In the genomic region with DNA sequence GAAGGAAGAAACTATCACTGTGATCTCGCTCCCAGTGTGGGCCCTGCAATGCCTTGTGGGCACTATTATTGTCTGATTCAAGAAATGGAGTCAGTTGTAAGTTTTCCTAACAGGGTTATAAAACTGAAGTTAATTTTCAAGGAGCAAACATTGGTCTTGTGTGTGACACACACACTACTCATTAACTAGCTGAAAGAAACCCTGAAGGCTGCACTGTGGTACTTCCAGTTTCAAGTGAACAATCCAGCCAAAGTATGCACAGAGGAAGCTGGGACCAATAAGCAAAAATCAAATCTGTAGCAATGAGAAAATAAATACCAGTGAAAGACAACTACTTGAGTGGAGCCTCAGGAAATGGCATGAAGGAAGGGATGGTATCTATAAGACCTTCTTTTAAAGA, we compare ENCODE assay signal across 29 cellular contexts.
DNase-seq lines count a peak whose midpoint lies in the region; ATAC-seq, FAIRE-seq and TF ChIP-seq lines count a peak whose summit lies in the region.
"Had no signal": no experiment of that assay in that cellular context is flagged by ENCODE, and none has a peak within 500 bp of the region (broad histone marks: within the 10 kb centered on the region; RNA-seq: fewer than 3 reads in every experiment).

No MANE protein-coding gene starts in this region.

- H3K79me1 ChIP-seq in mesenchymal stem cell (replicated peaks; ENCODE audit: low read length, poor library complexity, severe bottlenecking), result no peaks in the 10 kb centered on the region

- H3K23ac ChIP-seq in mesenchymal stem cell (ENCODE audit: low read length in 2 of 2), result no peak overlapping the region

- H3K4me3 ChIP-seq in epithelial cell of proximal tubule (ENCODE audit: low read depth, low read length) (no peak overlapping the region), mesenchymal stem cell (ENCODE audit: insufficient read depth in 1 of 2, low read depth in 1 of 2, low read length in 2 of 2) (no peak overlapping the region)
- H3K4me3 ChIP-seq: A549, GM23338, PC-9 had no signal

- no peak overlapping the region for H3K14ac ChIP-seq in mesenchymal stem cell (ENCODE audit: low read length in 2 of 2)

- no peaks in the 10 kb centered on the region for H3K36me3 ChIP-seq in mesenchymal stem cell (ENCODE audit: control insufficient read depth in 1 of 2, insufficient read depth in 2 of 2, low read depth in 1 of 2, low read length in 2 of 2)

- no peaks in the 10 kb centered on the region for H3K36me3 Mint-ChIP-seq in nephron progenitor cell (ENCODE audit: low read depth)
- H3K36me3 Mint-ChIP-seq: CD8-positive, alpha-beta T cell had no signal

- DNase-seq in RCC 7860 (ENCODE audit: low spot score) (peak; percentile 33), epithelial cell of proximal tubule (ENCODE audit: low read depth) (peak; percentile 46), mesenchymal stem cell (no peak), DMS79 treated with DMSO at 0.1 percent for 48 hours (lab: John Stamatoyannopoulos, UW) (no peak), iPS-NIHi11 (ENCODE audit: low spot score) (no peak), nephron progenitor cell (no peak), LoVo (ENCODE audit: low spot score) (no peak)
- DNase-seq: C1 segment of cervical spinal cord; Caco-2; CD8-positive, alpha-beta T cell; DMS 273 treated with DMSO at 0.1 percent for 48 hours; DND-41; H9; IMR-90; KG1; NCI-H1048; NCI-H1417 treated with DMSO at 0.1 percent for 48 hours; NCI-H1694 treated with DMSO at 0.1 percent for 48 hours; NCI-H2081; NCI-H345; NCI-H524; NCI-H748 treated with DMSO at 0.1 percent for 48 hours; PC-9; SHP77 treated with DMSO at 0.1 percent for 48 hours; T-helper 1 cell had no signal

- peaks cover 3% of the 10 kb centered on the region for H3K27me3 Mint-ChIP-seq in nephron progenitor cell (ENCODE audit: low read depth, poor library complexity)

- peak overlapping the region; percentile 56 for H3K27ac ChIP-seq in mesenchymal stem cell (ENCODE audit: low read length, poor library complexity, severe bottlenecking)
- H3K27ac ChIP-seq: A549, PC-9, RWPE1 had no signal

- 100% methylated on average over 1 of the region's 1 CpG for WGBS in mesenchymal stem cell

- no peak overlapping the region for H3K4me2 ChIP-seq in mesenchymal stem cell (ENCODE audit: low read length, poor library complexity, severe bottlenecking)
- H3K4me2 ChIP-seq: A549, GM23338, PC-9 had no signal

- no peak overlapping the region for H3K4me3 Mint-ChIP-seq in nephron progenitor cell
- H3K4me3 Mint-ChIP-seq: CD8-positive, alpha-beta T cell; GM23338; H9 had no signal

- H3K4ac ChIP-seq in mesenchymal stem cell (ENCODE audit: low read depth in 1 of 2, low read length in 2 of 2), result no peak overlapping the region

- H3K18ac ChIP-seq in mesenchymal stem cell (ENCODE audit: low read depth in 1 of 2, low read length in 2 of 2), result no peak overlapping the region

- no peaks in the 10 kb centered on the region for H3K27me3 ChIP-seq in mesenchymal stem cell (ENCODE audit: control insufficient read depth in 1 of 2, insufficient read depth in 1 of 2, low read length in 2 of 2)

- H3K9ac ChIP-seq in mesenchymal stem cell (ENCODE audit: low read length), result no peak overlapping the region

- no peak overlapping the region for H2BK15ac ChIP-seq in mesenchymal stem cell (ENCODE audit: low read depth, poor library complexity, severe bottlenecking)

- H2BK5ac ChIP-seq in mesenchymal stem cell (ENCODE audit: low read depth, low read length, poor library complexity, severe bottlenecking), result no peak overlapping the region

- peak; percentile 85 for FAIRE-seq in RCC 7860 (lab: Jason Lieb, UNC)
- FAIRE-seq: A549 had no signal

- H3K27ac Mint-ChIP-seq in nephron progenitor cell, result no peak overlapping the region
- H3K27ac Mint-ChIP-seq: CD8-positive, alpha-beta T cell; GM23338; H9 had no signal

- H3K9me3 ChIP-seq in mesenchymal stem cell (ENCODE audit: control insufficient read depth, low read length), result peaks cover 9% of the 10 kb centered on the region
- H3K9me3 ChIP-seq: A549, Caco-2 had no signal

- no peaks in the 10 kb centered on the region for H3K4me1 ChIP-seq in mesenchymal stem cell (ENCODE audit: control insufficient read depth, insufficient read depth, low read depth, low read length)
- H3K4me1 ChIP-seq: A549, Caco-2 had no signal

- H4K8ac ChIP-seq in mesenchymal stem cell (ENCODE audit: low read length), result no peak overlapping the region

- no peak for TF ChIP-seq CTCF in epithelial cell of proximal tubule (conservative IDR thresholded peaks at IDR 0.05; ENCODE audit: low read depth, low read length)
- no peak for TF ChIP-seq CTCF in nephron progenitor cell (IDR thresholded peaks at IDR 0.05)

- no peaks in the 10 kb centered on the region for H3K9me3 Mint-ChIP-seq in nephron progenitor cell
- H3K9me3 Mint-ChIP-seq: GM23338, H9 had no signal

- no peaks in the 10 kb centered on the region for H3K4me1 Mint-ChIP-seq in nephron progenitor cell
- H3K4me1 Mint-ChIP-seq: GM23338, H9 had no signal

- H4K91ac ChIP-seq in mesenchymal stem cell (ENCODE audit: low read length), result no peak overlapping the region

- no peak overlapping the region for H2AFZ ChIP-seq in mesenchymal stem cell (ENCODE audit: low read depth, low read length)
- H2AFZ ChIP-seq: GM23338, PC-9 had no signal

- H2BK12ac ChIP-seq in mesenchymal stem cell (ENCODE audit: low read length in 2 of 2), result no peak overlapping the region

- ATAC-seq in GM18861 (IDR thresholded peaks at IDR 0.05; ENCODE audit: unreplicated experiment), result peak; percentile 49
- ATAC-seq: A549; CD8-positive, alpha-beta T cell; GM23338 had no signal

- H2BK120ac ChIP-seq in mesenchymal stem cell (ENCODE audit: low read depth, low read length), result no peak overlapping the region

- H2AK5ac ChIP-seq in mesenchymal stem cell (ENCODE audit: low read length, severe bottlenecking), result no peak overlapping the region

Comparison
In these comparisons a context has a peak if more than half of its experiments do, and no peak if none do; other contexts are left out.
1. DNase-seq: peak in RCC 7860 (single experiment) and epithelial cell of proximal tubule (single experiment); none in mesenchymal stem cell (single experiment), DMS79 treated with DMSO at 0.1 percent for 48 hours (single experiment), iPS-NIHi11 (single experiment), nephron progenitor cell (single experiment) and LoVo (single experiment).